In genomic region chr21:33587792-33588484, GRCh38 we compare ENCODE assay signal across 8 cellular contexts. TPM values are rescaled to one million over a fixed set of nuclear protein-coding genes. Genes with fewer than 3 reads are reported as not detected.
DNase-seq lines count a peak whose midpoint lies in the region; ATAC-seq and TF ChIP-seq lines count a peak whose summit lies in the region.

No MANE protein-coding gene starts in this region.

- no peaks in the 10 kb centered on the region for H3K9me3 ChIP-seq in KOPT-K1 (ENCODE audit: insufficient read depth, low read length, poor library complexity, severe bottlenecking)
- no peaks in the 10 kb centered on the region for H3K9me3 ChIP-seq in neural progenitor cell (ENCODE audit: low read depth)

- no peak for TF ChIP-seq CTCF in GM23338 (conservative IDR thresholded peaks at IDR 0.05; ENCODE audit: low read depth in 2 of 2)
- no peak for TF ChIP-seq CTCF in neural progenitor cell (IDR thresholded peaks at IDR 0.05)

- DNase-seq in activated naive CD4-positive, alpha-beta T cell treated with anti-CD3 and anti-CD28 coated beads, Interleukin-2, amount 10 ng/mL, durations not matched to agents 7 days and 5 days, result peak; percentile 48
- DNase-seq in activated naive CD4-positive, alpha-beta T cell treated with anti-CD3 and anti-CD28 coated beads, Interleukin-2, amount 50 U/mL, for 16 hours, result no peak
- DNase-seq in GM23338 (ENCODE audit: low spot score), result peak; percentile 57
- DNase-seq in activated CD4-positive, alpha-beta memory T cell treated with anti-CD3 and anti-CD28 coated beads, Interleukin-2, amount 10 ng/mL, durations not matched to agents 7 days and 5 days, result peak; percentile 37
- peak; percentile 32 for DNase-seq in foreskin melanocyte
- DNase-seq in neural progenitor cell (ENCODE audit: low spot score), result peak; percentile 64
- DNase-seq in DMS153 treated with DMSO at 0.1 percent for 48 hours (lab: John Stamatoyannopoulos, UW; ENCODE audit: unreplicated experiment), result no peak

- H3K27ac ChIP-seq in GM23338 (ENCODE audit: low read depth), result no peak overlapping the region
- H3K27ac ChIP-seq in KOPT-K1 (ENCODE audit: low read depth, low read length, poor library complexity, severe bottlenecking), result peak overlapping the region; percentile 82
- peak overlapping the region; percentile 81 for H3K27ac ChIP-seq in neural progenitor cell

- H3K4me3 ChIP-seq in GM23338 (peak overlapping the region; percentile 87), neural progenitor cell (peak overlapping the region; percentile 94)

- H3K9me3 Mint-ChIP-seq in activated naive CD4-positive, alpha-beta T cell treated with anti-CD3 and anti-CD28 coated beads, Interleukin-2, amount 10 ng/mL, durations not matched to agents 7 days and 5 days, result no peaks in the 10 kb centered on the region
- H3K9me3 Mint-ChIP-seq in GM23338, result no peaks in the 10 kb centered on the region
- H3K9me3 Mint-ChIP-seq in activated CD4-positive, alpha-beta memory T cell treated with anti-CD3 and anti-CD28 coated beads, Interleukin-2, amount 10 ng/mL, durations not matched to agents 7 days and 5 days, result no peaks in the 10 kb centered on the region
- no peaks in the 10 kb centered on the region for H3K9me3 Mint-ChIP-seq in neural progenitor cell

- peak overlapping the region; percentile 89 for H3K27ac Mint-ChIP-seq in activated naive CD4-positive, alpha-beta T cell treated with anti-CD3 and anti-CD28 coated beads, Interleukin-2, amount 10 ng/mL, durations not matched to agents 7 days and 5 days
- H3K27ac Mint-ChIP-seq in GM23338 (peak overlapping the region; percentile 74; the same call in 1 of the 2 replicates), neural progenitor cell (no peak overlapping the region)
- peak overlapping the region; percentile 73 for H3K27ac Mint-ChIP-seq in activated CD4-positive, alpha-beta memory T cell treated with anti-CD3 and anti-CD28 coated beads, Interleukin-2, amount 10 ng/mL, durations not matched to agents 7 days and 5 days

- H3K9me2 ChIP-seq in GM23338 (ENCODE audit: insufficient read depth), result no peaks in the 10 kb centered on the region

- peaks cover 24% of the 10 kb centered on the region for H3K79me2 ChIP-seq in GM23338 (replicated peaks; ENCODE audit: insufficient read depth)
- peaks cover 31% of the 10 kb centered on the region for H3K79me2 ChIP-seq in neural progenitor cell (ENCODE audit: low read depth)

- H4K20me1 ChIP-seq in GM23338 (replicated peaks; ENCODE audit: insufficient read depth) (0 out of 2 replicates have a peak, but pooled peaks cover 8% of the 10 kb centered on the region), neural progenitor cell (ENCODE audit: low read depth) (peaks cover 9% of the 10 kb centered on the region)

- H3K4me3 Mint-ChIP-seq in activated naive CD4-positive, alpha-beta T cell treated with anti-CD3 and anti-CD28 coated beads, Interleukin-2, amount 10 ng/mL, durations not matched to agents 7 days and 5 days, result peak overlapping the region; percentile 90
- peak overlapping the region; percentile 88 for H3K4me3 Mint-ChIP-seq in GM23338
- H3K4me3 Mint-ChIP-seq in activated CD4-positive, alpha-beta memory T cell treated with anti-CD3 and anti-CD28 coated beads, Interleukin-2, amount 10 ng/mL, durations not matched to agents 7 days and 5 days, result peak overlapping the region; percentile 89
- H3K4me3 Mint-ChIP-seq in neural progenitor cell, result peak overlapping the region; percentile 93

- H3K36me3 ChIP-seq in GM23338 (ENCODE audit: insufficient read depth) (0 out of 2 replicates have a peak, but pooled peaks cover 7% of the 10 kb centered on the region), KOPT-K1 (ENCODE audit: insufficient read depth, low read length) (peaks cover 39% of the 10 kb centered on the region), neural progenitor cell (peaks cover 23% of the 10 kb centered on the region)

- peak; percentile 65 for ATAC-seq in GM23338

- H3K4me2 ChIP-seq in GM23338 (peak overlapping the region; percentile 91), neural progenitor cell (peak overlapping the region; percentile 89)

- H3K27me3 Mint-ChIP-seq in activated naive CD4-positive, alpha-beta T cell treated with anti-CD3 and anti-CD28 coated beads, Interleukin-2, amount 10 ng/mL, durations not matched to agents 7 days and 5 days, result no peaks in the 10 kb centered on the region
- H3K27me3 Mint-ChIP-seq in GM23338 (ENCODE audit: insufficient read depth, low read depth, poor library complexity), result peaks cover 9% of the 10 kb centered on the region
- H3K27me3 Mint-ChIP-seq in activated CD4-positive, alpha-beta memory T cell treated with anti-CD3 and anti-CD28 coated beads, Interleukin-2, amount 10 ng/mL, durations not matched to agents 7 days and 5 days, result no peaks in the 10 kb centered on the region
- H3K27me3 Mint-ChIP-seq in neural progenitor cell (ENCODE audit: insufficient read depth, low read depth), result no peaks in the 10 kb centered on the region

- H3K4me1 ChIP-seq in GM23338 (ENCODE audit: insufficient read depth) (peaks cover 14% of the 10 kb centered on the region; the same call in 1 of the 2 replicates), neural progenitor cell (peaks cover 12% of the 10 kb centered on the region)

- H3K4me1 Mint-ChIP-seq in activated naive CD4-positive, alpha-beta T cell treated with anti-CD3 and anti-CD28 coated beads, Interleukin-2, amount 10 ng/mL, durations not matched to agents 7 days and 5 days, result peaks cover 34% of the 10 kb centered on the region
- peaks cover 11% of the 10 kb centered on the region for H3K4me1 Mint-ChIP-seq in GM23338
- H3K4me1 Mint-ChIP-seq in activated CD4-positive, alpha-beta memory T cell treated with anti-CD3 and anti-CD28 coated beads, Interleukin-2, amount 10 ng/mL, durations not matched to agents 7 days and 5 days, result peaks cover 29% of the 10 kb centered on the region
- peaks cover 21% of the 10 kb centered on the region for H3K4me1 Mint-ChIP-seq in neural progenitor cell

- H2AFZ ChIP-seq in GM23338, result peak overlapping the region; percentile 92
- peak overlapping the region; percentile 86 for H2AFZ ChIP-seq in neural progenitor cell (replicated peaks)

- H3K27me3 ChIP-seq in GM23338 (ENCODE audit: insufficient read depth) (0 out of 2 replicates have a peak, but pooled peaks cover 8% of the 10 kb centered on the region), neural progenitor cell (no peaks in the 10 kb centered on the region)

- CTCF ChIA-PET in activated naive CD4-positive, alpha-beta T cell treated with anti-CD3 and anti-CD28 coated beads, Interleukin-2, amount 10 ng/mL, durations not matched to agents 7 days and 5 days (lab: Charles Lee), result interaction anchor here (1.2 to 4.1 kb wide), 2 partner anchors 9 to 18 kb away, joined by 3 to 24 read pairs; no protein-coding TSS in a partner anchor
- CTCF ChIA-PET in activated CD4-positive, alpha-beta memory T cell treated with anti-CD3 and anti-CD28 coated beads, Interleukin-2, amount 10 ng/mL, durations not matched to agents 7 days and 5 days (lab: Charles Lee), result interaction anchor here (0.5 to 5.2 kb wide), 11 partner anchors 9 to 228 kb away, joined by 3 to 54 read pairs (median 4); partner anchors contain the start of genes GART and TMEM50B

- POLR2A ChIA-PET in activated CD4-positive, alpha-beta memory T cell treated with anti-CD3 and anti-CD28 coated beads, Interleukin-2, amount 10 ng/mL, durations not matched to agents 7 days and 5 days (lab: Charles Lee), result interaction anchor here (0.9 to 2.6 kb wide), 20 partner anchors 9 to 817 kb away, joined by 3 to 70 read pairs (median 6); partner anchors contain the start of genes DNAJC28, GART, IFNAR1 and PAXBP1

- H3F3A ChIP-seq in GM23338 (replicated peaks; ENCODE audit: low read depth) (peaks cover 11% of the 10 kb centered on the region; the same call in 1 of the 2 replicates), neural progenitor cell (ENCODE audit: low read depth) (peaks cover 20% of the 10 kb centered on the region)

- peak overlapping the region; percentile 63 for H3K9ac ChIP-seq in neural progenitor cell

- peaks cover 21% of the 10 kb centered on the region for H3K36me3 Mint-ChIP-seq in activated naive CD4-positive, alpha-beta T cell treated with anti-CD3 and anti-CD28 coated beads, Interleukin-2, amount 10 ng/mL, durations not matched to agents 7 days and 5 days
- peaks cover 25% of the 10 kb centered on the region; the same call in 2 of the 3 replicates for H3K36me3 Mint-ChIP-seq in GM23338 (ENCODE audit: low read depth)
- H3K36me3 Mint-ChIP-seq in activated CD4-positive, alpha-beta memory T cell treated with anti-CD3 and anti-CD28 coated beads, Interleukin-2, amount 10 ng/mL, durations not matched to agents 7 days and 5 days (ENCODE audit: low read depth), result peaks cover 23% of the 10 kb centered on the region
- peaks cover 11% of the 10 kb centered on the region for H3K36me3 Mint-ChIP-seq in neural progenitor cell

RNA-seq across cellular contexts. Expression of gene DONSON, which starts 0.5 kb away (rescaled TPM):
- total RNA-seq in GM23338 (2014; rRNA removed; shearing (Covaris generic)), result 35.2 and 37.4 TPM in 2 replicates
- polyA plus RNA-seq in GM23338 (2016; fragmentation: Nextera tagmentation; extraction: Ambion mirVana), result 27.2 and 32.9 TPM in 2 replicates
- total RNA-seq in activated CD4-positive, alpha-beta memory T cell treated with anti-CD3 and anti-CD28 coated beads, Interleukin-2, amount 10 ng/mL, durations not matched to agents 7 days and 5 days, result 10 to 100 TPM; 35.4 to 35.5 TPM
- total RNA-seq in neural progenitor cell (ENCODE audit: low replicate concordance), result 41.0 and 67.8 TPM in 2 replicates

RNA-seq across cellular contexts. Expression of gene SON, which starts 45.1 kb away (rescaled TPM):
- total RNA-seq in GM23338 (2014; rRNA removed; shearing (Covaris generic)), result 361 and 362 TPM in 2 replicates
- 1,421 and 1,477 TPM in 2 replicates for polyA plus RNA-seq in GM23338 (2016; fragmentation: Nextera tagmentation; extraction: Ambion mirVana)
- 100 to 1,000 TPM; 279 to 290 TPM for total RNA-seq in activated CD4-positive, alpha-beta memory T cell treated with anti-CD3 and anti-CD28 coated beads, Interleukin-2, amount 10 ng/mL, durations not matched to agents 7 days and 5 days
- 200 and 227 TPM in 2 replicates for total RNA-seq in neural progenitor cell (ENCODE audit: low replicate concordance)

RNA-seq across cellular contexts. Expression of gene GART, which starts 46.0 kb away (rescaled TPM):
- 224 and 270 TPM in 2 replicates for total RNA-seq in GM23338 (2014; rRNA removed; shearing (Covaris generic))
- 86.3 and 87.6 TPM in 2 replicates for polyA plus RNA-seq in GM23338 (2016; fragmentation: Nextera tagmentation; extraction: Ambion mirVana)
- 100 to 1,000 TPM; 108 to 111 TPM for total RNA-seq in activated CD4-positive, alpha-beta memory T cell treated with anti-CD3 and anti-CD28 coated beads, Interleukin-2, amount 10 ng/mL, durations not matched to agents 7 days and 5 days
- total RNA-seq in neural progenitor cell (ENCODE audit: low replicate concordance), result 108 and 129 TPM in 2 replicates

RNA-seq across cellular contexts. Expression of gene CRYZL1, which starts 53.6 kb away (rescaled TPM):
- 23.3 and 23.8 TPM in 2 replicates for total RNA-seq in GM23338 (2014; rRNA removed; shearing (Covaris generic))
- 30.6 and 40.5 TPM in 2 replicates for polyA plus RNA-seq in GM23338 (2016; fragmentation: Nextera tagmentation; extraction: Ambion mirVana)
- 10 to 100 TPM; 33.6 to 39.3 TPM for total RNA-seq in activated CD4-positive, alpha-beta memory T cell treated with anti-CD3 and anti-CD28 coated beads, Interleukin-2, amount 10 ng/mL, durations not matched to agents 7 days and 5 days
- total RNA-seq in neural progenitor cell (ENCODE audit: low replicate concordance), result 38.2 and 80.0 TPM in 2 replicates

RNA-seq across cellular contexts. Expression of gene ITSN1, which starts 54.4 kb away (rescaled TPM):
- 68.2 and 77.9 TPM in 2 replicates for total RNA-seq in GM23338 (2014; rRNA removed; shearing (Covaris generic))
- 83.4 and 95.7 TPM in 2 replicates for polyA plus RNA-seq in GM23338 (2016; fragmentation: Nextera tagmentation; extraction: Ambion mirVana)
- 1 to 10 TPM; 2.7 to 4.0 TPM for total RNA-seq in activated CD4-positive, alpha-beta memory T cell treated with anti-CD3 and anti-CD28 coated beads, Interleukin-2, amount 10 ng/mL, durations not matched to agents 7 days and 5 days
- 103 and 136 TPM in 2 replicates for total RNA-seq in neural progenitor cell (ENCODE audit: low replicate concordance)

Comparison
In these comparisons a context has a peak if more than half of its experiments do, and no peak if none do; other contexts are left out.
1. DNase-seq: peak in activated naive CD4-positive, alpha-beta T cell treated with anti-CD3 and anti-CD28 coated beads, Interleukin-2, amount 10 ng/mL, durations not matched to agents 7 days and 5 days (single experiment), GM23338 (single experiment), activated CD4-positive, alpha-beta memory T cell treated with anti-CD3 and anti-CD28 coated beads, Interleukin-2, amount 10 ng/mL, durations not matched to agents 7 days and 5 days (single experiment), foreskin melanocyte (single experiment) and neural progenitor cell (single experiment); none in activated naive CD4-positive, alpha-beta T cell treated with anti-CD3 and anti-CD28 coated beads, Interleukin-2, amount 50 U/mL, for 16 hours (single experiment) and DMS153 treated with DMSO at 0.1 percent for 48 hours (single experiment).
2. Peak in every context shown above with its lines, with median percentiles within 50 percentile points of each other: H3K4me3 Mint-ChIP-seq.